Comparison of ENCODE assay signal across 14 cellular contexts in genomic region chr22:48819991-48820390, GRCh38.
DNase-seq lines count a peak whose midpoint lies in the region; ATAC-seq and TF ChIP-seq lines count a peak whose summit lies in the region.
"Had no signal": no experiment of that assay in that cellular context is flagged by ENCODE, and none has a peak within 500 bp of the region (broad histone marks: within the 10 kb centered on the region; RNA-seq: fewer than 3 reads in every experiment).

No MANE protein-coding gene starts in this region.

- peak; percentile 1 for DNase-seq in activated naive CD4-positive, alpha-beta T cell treated with anti-CD3 and anti-CD28 coated beads, Interleukin-2, amount 10 ng/mL, durations not matched to agents 7 days and 5 days
- no peak for DNase-seq in activated naive CD4-positive, alpha-beta T cell treated with anti-CD3 and anti-CD28 coated beads for 36 hours
- DNase-seq in coronary artery (ENCODE audit: low spot score) (peak; percentile 38), spleen (peak; percentile 41), EL (no peak)
- DNase-seq: BE2C; CD4-positive, alpha-beta memory T cell; DMS79; GOT3; H9 had no signal

- no peaks in the 10 kb centered on the region for H3K27me3 Mint-ChIP-seq in activated naive CD4-positive, alpha-beta T cell treated with anti-CD3 and anti-CD28 coated beads, Interleukin-2, amount 10 ng/mL, durations not matched to agents 7 days and 5 days
- H3K27me3 Mint-ChIP-seq in activated naive CD4-positive, alpha-beta T cell treated with anti-CD3 and anti-CD28 coated beads for 36 hours (ENCODE audit: low read depth) = peaks cover 6% of the 10 kb centered on the region

- no peaks in the 10 kb centered on the region for H3K36me3 Mint-ChIP-seq in activated naive CD4-positive, alpha-beta T cell treated with anti-CD3 and anti-CD28 coated beads, Interleukin-2, amount 10 ng/mL, durations not matched to agents 7 days and 5 days
- H3K36me3 Mint-ChIP-seq in activated naive CD4-positive, alpha-beta T cell treated with anti-CD3 and anti-CD28 coated beads for 36 hours (ENCODE audit: low read depth) = no peaks in the 10 kb centered on the region
- H3K36me3 Mint-ChIP-seq: CD4-positive, alpha-beta memory T cell had no signal

- H3K4me1 ChIP-seq in spleen = no peaks in the 10 kb centered on the region
- H3K4me1 ChIP-seq: BE2C had no signal

- no peaks in the 10 kb centered on the region for H3K4me1 Mint-ChIP-seq in activated naive CD4-positive, alpha-beta T cell treated with anti-CD3 and anti-CD28 coated beads, Interleukin-2, amount 10 ng/mL, durations not matched to agents 7 days and 5 days
- H3K4me1 Mint-ChIP-seq in activated naive CD4-positive, alpha-beta T cell treated with anti-CD3 and anti-CD28 coated beads for 36 hours (ENCODE audit: low read depth) = no peaks in the 10 kb centered on the region
- H3K4me1 Mint-ChIP-seq: CD4-positive, alpha-beta memory T cell had no signal

- no peaks in the 10 kb centered on the region for H3F3A ChIP-seq in neural cell (ENCODE audit: insufficient read depth, low read length, poor library complexity, severe bottlenecking)

- TF ChIP-seq POLR2A in spleen (IDR thresholded peaks at IDR 0.05) = no peak

- CTCF ChIA-PET in activated naive CD4-positive, alpha-beta T cell treated with anti-CD3 and anti-CD28 coated beads, Interleukin-2, amount 10 ng/mL, durations not matched to agents 7 days and 5 days (lab: Charles Lee) = no interaction called here
- CTCF ChIA-PET in activated naive CD4-positive, alpha-beta T cell treated with anti-CD3 and anti-CD28 coated beads for 36 hours (lab: Charles Lee) = no interaction called here

- no peak overlapping the region for H3K4me2 ChIP-seq in neural cell (ENCODE audit: low read length)

- 71 to 85% (median 79%) methylated on average over 14 of the region's 14 CpGs for WGBS in spleen, 5 donors

- H3K9me2 ChIP-seq in neural cell (ENCODE audit: insufficient read depth, low read length) = no peaks in the 10 kb centered on the region

- H3K27me3 ChIP-seq in neural cell (ENCODE audit: insufficient read depth, low read depth, low read length) = no peaks in the 10 kb centered on the region
- H3K27me3 ChIP-seq in spleen (replicated peaks in 1 of 7) = peaks cover 0 to 49% (median 0%) of the 10 kb centered on the region in 7 donors
- H3K27me3 ChIP-seq: BE2C had no signal

- TF ChIP-seq EP300 in neural cell (conservative IDR thresholded peaks at IDR 0.05; ENCODE audit: poor library complexity, severe bottlenecking) = no peak

- ATAC-seq in HG02759 (IDR thresholded peaks at IDR 0.05; ENCODE audit: unreplicated experiment) (no peak), GM19395 (IDR thresholded peaks at IDR 0.05; ENCODE audit: unreplicated experiment) (no peak)

- H3K9me3 ChIP-seq in neural cell (ENCODE audit: low read length) = no peaks in the 10 kb centered on the region
- H3K9me3 ChIP-seq in spleen = no peaks in the 10 kb centered on the region
- H3K9me3 ChIP-seq: BE2C had no signal

- no peak overlapping the region for H3K9ac ChIP-seq in neural cell (ENCODE audit: low read length)

- H3K79me2 ChIP-seq in neural cell (replicated peaks; ENCODE audit: insufficient read depth, low read length) = no peaks in the 10 kb centered on the region

- H3K4me3 ChIP-seq in coronary artery (no peak overlapping the region), neural cell (ENCODE audit: low read length) (peak overlapping the region; percentile 20), spleen (no peak overlapping the region)

- H4K20me1 ChIP-seq in neural cell (ENCODE audit: insufficient read depth) = no peaks in the 10 kb centered on the region

- H2AFZ ChIP-seq in neural cell (ENCODE audit: low read depth, low read length) = no peak overlapping the region

- no peak for TF ChIP-seq CTCF in coronary artery (IDR thresholded peaks at IDR 0.05)
- no peak for TF ChIP-seq CTCF in neural cell (IDR thresholded peaks at IDR 0.05; ENCODE audit: poor library complexity, severe bottlenecking)
- TF ChIP-seq CTCF in spleen (IDR thresholded peaks at IDR 0.05 in 8 of 11, conservative IDR thresholded peaks at IDR 0.05 in 3 of 11) = no peak

- no peaks in the 10 kb centered on the region for H3K9me3 Mint-ChIP-seq in activated naive CD4-positive, alpha-beta T cell treated with anti-CD3 and anti-CD28 coated beads, Interleukin-2, amount 10 ng/mL, durations not matched to agents 7 days and 5 days
- no peaks in the 10 kb centered on the region for H3K9me3 Mint-ChIP-seq in activated naive CD4-positive, alpha-beta T cell treated with anti-CD3 and anti-CD28 coated beads for 36 hours
- H3K9me3 Mint-ChIP-seq: H9 had no signal

- no peak overlapping the region for H3K27ac Mint-ChIP-seq in activated naive CD4-positive, alpha-beta T cell treated with anti-CD3 and anti-CD28 coated beads, Interleukin-2, amount 10 ng/mL, durations not matched to agents 7 days and 5 days
- no peak overlapping the region for H3K27ac Mint-ChIP-seq in activated naive CD4-positive, alpha-beta T cell treated with anti-CD3 and anti-CD28 coated beads for 36 hours
- H3K27ac Mint-ChIP-seq: CD4-positive, alpha-beta memory T cell; H9 had no signal

- H3K36me3 ChIP-seq in neural cell (ENCODE audit: insufficient read depth, low read length) (no peaks in the 10 kb centered on the region), spleen (no peaks in the 10 kb centered on the region)
- H3K36me3 ChIP-seq: BE2C had no signal

- no peak overlapping the region for H3K4me3 Mint-ChIP-seq in activated naive CD4-positive, alpha-beta T cell treated with anti-CD3 and anti-CD28 coated beads, Interleukin-2, amount 10 ng/mL, durations not matched to agents 7 days and 5 days
- no peak overlapping the region for H3K4me3 Mint-ChIP-seq in activated naive CD4-positive, alpha-beta T cell treated with anti-CD3 and anti-CD28 coated beads for 36 hours
- H3K4me3 Mint-ChIP-seq: CD4-positive, alpha-beta memory T cell; H9 had no signal

- intact Hi-C loops in activated naive CD4-positive, alpha-beta T cell treated with anti-CD3 and anti-CD28 coated beads for 36 hours (cut with micrococcal nuclease) = no loop called here
- intact Hi-C loops in spleen (cut with DNase I; ENCODE audit: low total_unique reads) = no loop called here

- no peak for TF ChIP-seq RAD21 in neural cell (conservative IDR thresholded peaks at IDR 0.05)

- H3K27ac ChIP-seq in coronary artery (no peak overlapping the region), neural cell (ENCODE audit: low read length) (no peak overlapping the region), spleen (no peak overlapping the region)
- H3K27ac ChIP-seq: C4-2B had no signal

TF ChIP-seq in neural cell, 6 proteins besides CTCF, POLR2A, EP300 and RAD21:
- TF ChIP-seq TAF1 (IDR thresholded peaks at IDR 0.05; ENCODE audit: low read depth) (no peak), POLR2AphosphoS5 (IDR thresholded peaks at IDR 0.05) (peak; percentile 9), EZH2 (IDR thresholded peaks at IDR 0.05; ENCODE audit: borderline replicate concordance, insufficient read depth, low read length, poor library complexity, severe bottlenecking) (no peak), SMC3 (conservative IDR thresholded peaks at IDR 0.05; ENCODE audit: poor library complexity) (no peak), MXI1 (conservative IDR thresholded peaks at IDR 0.05; ENCODE audit: poor library complexity, severe bottlenecking) (no peak)
- TF ChIP-seq, protein P1, sequence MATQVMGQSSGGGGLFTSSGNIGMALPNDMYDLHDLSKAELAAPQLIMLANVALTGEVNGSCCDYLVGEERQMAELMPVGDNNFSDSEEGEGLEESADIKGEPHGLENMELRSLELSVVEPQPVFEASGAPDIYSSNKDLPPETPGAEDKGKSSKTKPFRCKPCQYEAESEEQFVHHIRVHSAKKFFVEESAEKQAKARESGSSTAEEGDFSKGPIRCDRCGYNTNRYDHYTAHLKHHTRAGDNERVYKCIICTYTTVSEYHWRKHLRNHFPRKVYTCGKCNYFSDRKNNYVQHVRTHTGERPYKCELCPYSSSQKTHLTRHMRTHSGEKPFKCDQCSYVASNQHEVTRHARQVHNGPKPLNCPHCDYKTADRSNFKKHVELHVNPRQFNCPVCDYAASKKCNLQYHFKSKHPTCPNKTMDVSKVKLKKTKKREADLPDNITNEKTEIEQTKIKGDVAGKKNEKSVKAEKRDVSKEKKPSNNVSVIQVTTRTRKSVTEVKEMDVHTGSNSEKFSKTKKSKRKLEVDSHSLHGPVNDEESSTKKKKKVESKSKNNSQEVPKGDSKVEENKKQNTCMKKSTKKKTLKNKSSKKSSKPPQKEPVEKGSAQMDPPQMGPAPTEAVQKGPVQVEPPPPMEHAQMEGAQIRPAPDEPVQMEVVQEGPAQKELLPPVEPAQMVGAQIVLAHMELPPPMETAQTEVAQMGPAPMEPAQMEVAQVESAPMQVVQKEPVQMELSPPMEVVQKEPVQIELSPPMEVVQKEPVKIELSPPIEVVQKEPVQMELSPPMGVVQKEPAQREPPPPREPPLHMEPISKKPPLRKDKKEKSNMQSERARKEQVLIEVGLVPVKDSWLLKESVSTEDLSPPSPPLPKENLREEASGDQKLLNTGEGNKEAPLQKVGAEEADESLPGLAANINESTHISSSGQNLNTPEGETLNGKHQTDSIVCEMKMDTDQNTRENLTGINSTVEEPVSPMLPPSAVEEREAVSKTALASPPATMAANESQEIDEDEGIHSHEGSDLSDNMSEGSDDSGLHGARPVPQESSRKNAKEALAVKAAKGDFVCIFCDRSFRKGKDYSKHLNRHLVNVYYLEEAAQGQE (IDR thresholded peaks at IDR 0.05; ENCODE audit: borderline replicate concordance) = peak; percentile 71

Comparison
In these comparisons a context has a peak if more than half of its experiments do, and no peak if none do; other contexts are left out.
1. DNase-seq: peak in activated naive CD4-positive, alpha-beta T cell treated with anti-CD3 and anti-CD28 coated beads, Interleukin-2, amount 10 ng/mL, durations not matched to agents 7 days and 5 days (single experiment), coronary artery (single experiment) and spleen (single experiment); none in activated naive CD4-positive, alpha-beta T cell treated with anti-CD3 and anti-CD28 coated beads for 36 hours (single experiment) and EL (single experiment).